Comparison of ENCODE assay signal across 28 cellular contexts in the genomic region with DNA sequence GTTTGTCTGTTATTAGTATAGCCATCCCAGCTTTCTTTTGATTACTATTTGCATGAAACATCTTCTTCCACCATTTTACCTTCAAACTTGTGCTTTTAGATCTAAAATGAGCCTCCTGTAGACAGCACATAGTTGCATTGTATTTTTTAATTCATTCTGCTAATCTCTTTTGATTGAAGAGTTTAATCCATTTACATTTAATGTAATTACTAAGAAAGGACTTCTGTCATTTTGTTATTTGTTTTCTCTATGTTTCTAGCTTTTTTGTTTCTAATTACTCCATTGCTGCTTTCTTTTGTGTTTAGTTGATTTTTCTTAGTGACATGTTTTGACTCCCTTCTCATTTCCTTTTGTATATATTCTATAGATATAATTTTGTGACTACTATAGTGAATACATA.
"Had no signal": no experiment of that assay in that cellular context is flagged by ENCODE, and none has a peak within 500 bp of the region (broad histone marks: within the 10 kb centered on the region; RNA-seq: fewer than 3 reads in every experiment).

No MANE protein-coding gene starts in this region.

- H3K27me3 ChIP-seq: colonic mucosa, dorsolateral prefrontal cortex, esophagus muscularis mucosa, esophagus squamous epithelium, gastrocnemius medialis, gastroesophageal sphincter, heart left ventricle, heart right ventricle, hepatocyte had no signal

- H3K4me3 ChIP-seq: colonic mucosa, coronary artery, dorsolateral prefrontal cortex, esophagus muscularis mucosa, esophagus squamous epithelium, gastrocnemius medialis, gastroesophageal sphincter, heart left ventricle, heart right ventricle, hepatocyte had no signal

- H3K79me2 ChIP-seq: hepatocyte had no signal

- H3K9me3 ChIP-seq: colonic mucosa, gastrocnemius medialis had no signal

- H2AFZ ChIP-seq: hepatocyte had no signal

- H3K4me2 ChIP-seq: hepatocyte had no signal

- DNase-seq: colonic mucosa; cortex of kidney; dermis blood vessel endothelial cell; dorsolateral prefrontal cortex; effector CD4-positive, alpha-beta T cell; effector CD8-positive, alpha-beta T cell; effector memory CD4-positive, alpha-beta T cell; effector memory CD8-positive, alpha-beta T cell; endodermal cell; erythroblast; esophagus squamous epithelium; foreskin fibroblast; foreskin keratinocyte; foreskin melanocyte; gastrocnemius medialis; glutamatergic neuron; head of caudate nucleus; heart left ventricle; heart right ventricle had no signal

- FAIRE-seq: colon, endometrium, endothelial cell of umbilical vein had no signal

- H3K27ac ChIP-seq: colonic mucosa, coronary artery, dorsolateral prefrontal cortex, epithelial cell of prostate, esophagus muscularis mucosa, esophagus squamous epithelium, foreskin keratinocyte, gastrocnemius medialis, gastroesophageal sphincter, heart left ventricle, heart right ventricle, hepatocyte had no signal

- H3K36me3 ChIP-seq: colonic mucosa, esophagus muscularis mucosa, esophagus squamous epithelium, gastrocnemius medialis, gastroesophageal sphincter, heart left ventricle, heart right ventricle had no signal

- H3K4me1 ChIP-seq: colonic mucosa, esophagus muscularis mucosa, esophagus squamous epithelium, foreskin keratinocyte, gastroesophageal sphincter, heart left ventricle, heart right ventricle had no signal

- ATAC-seq: effector memory CD8-positive, alpha-beta T cell; esophagus mucosa; foreskin keratinocyte; gastrocnemius medialis; gastroesophageal sphincter; heart left ventricle; heart right ventricle had no signal
